Comparison of ENCODE assay signal across 8 cellular contexts in genomic region chr1:12019858-12020509, GRCh38. TPM values are rescaled to one million over a fixed set of nuclear protein-coding genes. Genes with fewer than 3 reads are reported as not detected.
DNase-seq lines count a peak whose midpoint lies in the region; ATAC-seq, FAIRE-seq and TF ChIP-seq lines count a peak whose summit lies in the region.

No MANE protein-coding gene starts in this region.

- TF ChIP-seq POLR2A in NB4 (IDR thresholded peaks at IDR 0.05; ENCODE audit: extremely low read depth, insufficient read length) (no peak), right lobe of liver (IDR thresholded peaks at IDR 0.05) (no peak)

- H3K4me3 ChIP-seq in GM06990 (replicated peaks; ENCODE audit: low read depth, low read length) (peak overlapping the region; percentile 91), NB4 (ENCODE audit: low read depth, low read length) (peak overlapping the region; percentile 75), bronchial epithelial cell (ENCODE audit: low read depth, low read length) (peak overlapping the region; percentile 95), right lobe of liver (peak overlapping the region; percentile 72 to 88 (median 78))

- no peaks in the 10 kb centered on the region for H3K9me3 Mint-ChIP-seq in type B pancreatic cell

- FAIRE-seq in bronchial epithelial cell (lab: Jason Lieb, UNC): no peak

- peak overlapping the region; percentile 91 for H3K27ac Mint-ChIP-seq in type B pancreatic cell

- peak overlapping the region; percentile 79 to 85 (median 79) for H3K27ac ChIP-seq in right lobe of liver

- peaks cover 7% of the 10 kb centered on the region for H3K36me3 Mint-ChIP-seq in type B pancreatic cell

- no peaks in the 10 kb centered on the region for H3K27me3 Mint-ChIP-seq in type B pancreatic cell

- DNase-seq in GM06990 (ENCODE audit: extremely low read depth, insufficient read length): no peak
- peak; percentile 75 for DNase-seq in NB4 (ENCODE audit: low read depth)
- DNase-seq in bronchial epithelial cell (ENCODE audit: low read depth): no peak
- DNase-seq in right lobe of liver: no peak
- DNase-seq in type B pancreatic cell (ENCODE audit: extremely low spot score, unreplicated experiment): no peak
- no peak for DNase-seq in NCI-H2107 (lab: John Stamatoyannopoulos, UW)
- no peak for DNase-seq in HUDEP-2 (lab: John Stamatoyannopoulos, UW; ENCODE audit: unreplicated experiment in 76 of 76)

- peaks cover 5% of the 10 kb centered on the region for H3K4me1 Mint-ChIP-seq in type B pancreatic cell (ENCODE audit: unreplicated experiment)

- H3K36me3 ChIP-seq in GM06990 (ENCODE audit: control insufficient read depth, insufficient read depth, low read length): peaks cover 14% of the 10 kb centered on the region
- H3K36me3 ChIP-seq in bronchial epithelial cell (ENCODE audit: control insufficient read depth, insufficient read depth, low read length): peaks cover 9% of the 10 kb centered on the region
- peaks cover 0 to 18% (median 2%) of the 10 kb centered on the region in 4 donors for H3K36me3 ChIP-seq in right lobe of liver

- WGBS in right lobe of liver (ENCODE audit: insufficient coverage, low coverage, low lambda C conversion rate, missing lambda C conversion rate): 11% methylated on average over 6 of the region's 12 CpGs

- no peaks in the 10 kb centered on the region for H3K9me3 ChIP-seq in right lobe of liver

- H3K4me3 Mint-ChIP-seq in type B pancreatic cell: peak overlapping the region; percentile 90

- TF ChIP-seq CTCF in GM06990 (IDR thresholded peaks at IDR 0.05; ENCODE audit: insufficient read depth, low read length, poor library complexity, severe bottlenecking) (no peak), NB4 (IDR thresholded peaks at IDR 0.05; ENCODE audit: low read depth, low read length) (no peak), bronchial epithelial cell (IDR thresholded peaks at IDR 0.05; ENCODE audit: insufficient read depth, low read length, severe bottlenecking) (no peak), right lobe of liver (IDR thresholded peaks at IDR 0.05) (no peak), type B pancreatic cell (conservative IDR thresholded peaks at IDR 0.05) (no peak)

- H3K27me3 ChIP-seq in GM06990 (replicated peaks; ENCODE audit: control insufficient read depth, insufficient read depth, low read length) (no peaks in the 10 kb centered on the region), bronchial epithelial cell (ENCODE audit: control insufficient read depth, insufficient read depth, low read length) (no peaks in the 10 kb centered on the region), right lobe of liver (no peaks in the 10 kb centered on the region)

- peaks cover 0 to 5% (median 0%) of the 10 kb centered on the region in 4 donors for H3K4me1 ChIP-seq in right lobe of liver

- no peak for ATAC-seq in right lobe of liver
- no peak for ATAC-seq in GM18858 (IDR thresholded peaks at IDR 0.05; ENCODE audit: unreplicated experiment)

- intact Hi-C loops in right lobe of liver (cut with DNase I): no loop called here

RNA-seq across cellular contexts. Expression of gene MIIP, which starts 0.7 kb away (rescaled TPM):
- total RNA-seq in bronchial epithelial cell (20.7 and 33.2 TPM in 2 replicates), right lobe of liver (10 to 100 TPM in 5 of 6 experiments, 1 to 10 TPM in 1; 7.6 to 19.7 (median 12.1) TPM), type B pancreatic cell (ENCODE audit: low replicate concordance) (24.0 and 37.6 TPM in 2 replicates)

RNA-seq across cellular contexts. Expression of gene MFN2, which starts 39.7 kb away (rescaled TPM):
- total RNA-seq in bronchial epithelial cell (75.3 and 83.0 TPM in 2 replicates), right lobe of liver (10 to 100 TPM; 46.2 to 64.0 (median 61.7) TPM), type B pancreatic cell (ENCODE audit: low replicate concordance) (71.4 and 72.3 TPM in 2 replicates)

RNA-seq across cellular contexts. Expression of gene TNFRSF8, which starts 43.1 kb away (rescaled TPM):
- total RNA-seq in bronchial epithelial cell (not detected in 2 replicates), right lobe of liver (under 1 TPM in 5 of 6 experiments, not detected in 1; 0.12 to 0.29 (median 0.19) TPM), type B pancreatic cell (ENCODE audit: low replicate concordance) (0.07 and 0.14 TPM in 2 replicates)
